Comparison of ENCODE assay signal across 9 cellular contexts in genomic region chr14:52801014-52801708, GRCh38. TPM values are rescaled to one million over a fixed set of nuclear protein-coding genes. Genes with fewer than 3 reads are reported as not detected.
DNase-seq lines count a peak whose midpoint lies in the region; ATAC-seq and TF ChIP-seq lines count a peak whose summit lies in the region.
"Had no signal": no experiment of that assay in that cellular context is flagged by ENCODE, and none has a peak within 500 bp of the region (broad histone marks: within the 10 kb centered on the region; RNA-seq: fewer than 3 reads in every experiment).

No MANE protein-coding gene starts in this region.

- H3K4me1 Mint-ChIP-seq in memory B cell = peaks cover 7% of the 10 kb centered on the region

- no peak for TF ChIP-seq CTCF in AG04449 (IDR thresholded peaks at IDR 0.05; ENCODE audit: insufficient read depth, low read length, missing control alignments)
- no peak for TF ChIP-seq CTCF in choroid plexus epithelial cell (conservative IDR thresholded peaks at IDR 0.05; ENCODE audit: low read depth, low read length)

- no peak overlapping the region for H3K27ac Mint-ChIP-seq in memory B cell

- no peak overlapping the region; the same call in 1 of the 2 replicates for H3K4me3 ChIP-seq in AG04449 (ENCODE audit: low read depth, low read length)
- no peak overlapping the region for H3K4me3 ChIP-seq in choroid plexus epithelial cell (ENCODE audit: low read depth, low read length)

- POLR2A ChIA-PET in AG04449 (lab: Yijun Ruan, JAX) = interaction anchor here (0.6 to 1.4 kb wide), 3 partner anchors 10 to 105 kb away, joined by 3 to 6 read pairs (median 3); partner anchors contain the start of gene GNPNAT1

- peaks cover 3% of the 10 kb centered on the region for H3K27me3 Mint-ChIP-seq in memory B cell

- peaks cover 1% of the 10 kb centered on the region for H3K9me3 Mint-ChIP-seq in memory B cell

- CTCF ChIA-PET in AG04449 (lab: Yijun Ruan, JAX) = interaction anchor here (0.6 to 1.2 kb wide), 3 partner anchors 10 to 118 kb away, joined by 3 to 4 read pairs (median 3); partner anchors contain the start of gene GNPNAT1

- DNase-seq in AG04449 (ENCODE audit: low read depth, low spot score) (peak; percentile 69), HT1080 (ENCODE audit: low read depth) (peak; percentile 71), choroid plexus epithelial cell (ENCODE audit: low read depth) (peak; percentile 72), memory B cell (ENCODE audit: low spot score in 2 of 2) (no peak), NCI-H2081 (lab: John Stamatoyannopoulos, UW) (no peak), NCI-H2171 treated with DMSO at 0.1 percent for 48 hours (lab: John Stamatoyannopoulos, UW) (no peak)
- no peak for DNase-seq in activated CD4-positive, alpha-beta T cell treated with anti-CD3 and anti-CD28 coated beads, Interleukin-2, amount 50 U/mL, for 1 hour
- DNase-seq: DND-41 had no signal

- H3K36me3 Mint-ChIP-seq in memory B cell = peaks cover 2% of the 10 kb centered on the region

- peak; percentile 69 for ATAC-seq in memory B cell (ENCODE audit: low read depth)
- ATAC-seq in HG03280 (IDR thresholded peaks at IDR 0.05; ENCODE audit: unreplicated experiment) = no peak

- no peak overlapping the region for H3K4me3 Mint-ChIP-seq in memory B cell

RNA-seq across cellular contexts. Expression of gene GNPNAT1, which starts 9.8 kb away (rescaled TPM):
- total RNA-seq in HT1080 (2014; rRNA removed; shearing (Covaris generic)) = 55.5 and 69.2 TPM in 2 replicates
- 76.5 and 86.5 TPM in 2 replicates for polyA plus RNA-seq in HT1080 (2015; cell fraction: cytosol; rRNA removed)
- 29.8 and 33.1 TPM in 2 replicates for polyA plus RNA-seq in HT1080 (2015; cell fraction: nucleus; rRNA removed)

Comparison
In these comparisons a context has a peak if more than half of its experiments do, and no peak if none do; other contexts are left out.
1. DNase-seq: peak in AG04449 (single experiment), HT1080 (single experiment) and choroid plexus epithelial cell (single experiment); none in memory B cell (0 of 2), NCI-H2081 (0 of 2), NCI-H2171 treated with DMSO at 0.1 percent for 48 hours (single experiment) and activated CD4-positive, alpha-beta T cell treated with anti-CD3 and anti-CD28 coated beads, Interleukin-2, amount 50 U/mL, for 1 hour (single experiment).